10 cellular contexts compared by ENCODE assay signal in the genomic region with DNA sequence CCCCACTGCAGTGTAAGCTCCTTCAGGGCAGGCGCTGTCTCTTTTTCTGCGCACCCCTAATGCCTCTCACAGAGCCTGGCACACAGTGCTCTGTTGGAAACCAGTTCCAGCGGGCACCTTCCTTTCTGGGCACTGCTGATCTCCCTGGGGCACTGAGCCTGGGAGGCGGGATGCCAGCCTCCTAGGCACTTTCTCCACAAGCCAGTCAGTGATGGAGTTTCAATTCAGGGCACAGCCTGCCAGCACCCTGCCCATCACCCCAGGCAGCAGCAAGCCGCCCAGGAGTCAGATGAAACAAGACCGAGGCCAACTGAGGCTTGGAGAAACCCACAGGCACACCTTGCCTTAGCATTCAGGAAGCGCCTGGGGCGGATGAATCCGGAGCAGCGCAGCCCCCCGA. TPM values are rescaled to one million over a fixed set of nuclear protein-coding genes. Genes with fewer than 3 reads are reported as not detected.
DNase-seq lines count a peak whose midpoint lies in the region; ATAC-seq, FAIRE-seq and TF ChIP-seq lines count a peak whose summit lies in the region.
"Had no signal": no experiment of that assay in that cellular context is flagged by ENCODE, and none has a peak within 500 bp of the region (broad histone marks: within the 10 kb centered on the region; RNA-seq: fewer than 3 reads in every experiment).

No MANE protein-coding gene starts in this region.

- no peak overlapping the region for H4K5ac ChIP-seq in mesendoderm (ENCODE audit: low read length)

- DNase-seq in endothelial cell of umbilical vein (ENCODE audit: low read depth, low spot score) = no peak
- DNase-seq in mesendoderm = no peak
- no peak for DNase-seq in COLO668 (lab: John Stamatoyannopoulos, UW; ENCODE audit: unreplicated experiment)
- no peak for DNase-seq in activated CD4-positive, alpha-beta memory T cell treated with anti-CD3 and anti-CD28 coated beads, Interleukin-2, amount 10 ng/mL, durations not matched to agents 7 days and 5 days
- no peak for DNase-seq in ecto neural progenitor cell (ENCODE audit: low spot score)
- no peak for DNase-seq in occipital lobe (lab: John Stamatoyannopoulos, UW)
- DNase-seq: activated CD4-positive, alpha-beta T cell treated with anti-CD3 and anti-CD28 coated beads for 36 hours had no signal

- H3K79me2 ChIP-seq in endothelial cell of umbilical vein (ENCODE audit: control insufficient read depth, insufficient read depth, low read length) = no peaks in the 10 kb centered on the region
- no peaks in the 10 kb centered on the region for H3K79me2 ChIP-seq in mesendoderm (ENCODE audit: control insufficient read depth, insufficient read depth, low read length)

- peak overlapping the region; percentile 43 for H2AK5ac ChIP-seq in mesendoderm (ENCODE audit: low read length)

- no peaks in the 10 kb centered on the region for H3K36me3 ChIP-seq in endothelial cell of umbilical vein (ENCODE audit: control insufficient read depth in 2 of 2, extremely low read depth in 1 of 2, insufficient read depth in 2 of 2, low read length in 2 of 2)
- H3K36me3 ChIP-seq in mesendoderm (ENCODE audit: control insufficient read depth, insufficient read depth, low read length) = no peaks in the 10 kb centered on the region
- H3K36me3 ChIP-seq in subcutaneous abdominal adipose tissue (ENCODE audit: control insufficient read depth in 5 of 5, insufficient read depth in 5 of 5, low read length in 5 of 5) = no peaks in the 10 kb centered on the region

- no peak overlapping the region for H3K27ac ChIP-seq in endothelial cell of umbilical vein (ENCODE audit: insufficient read depth, low read depth, low read length)
- no peak overlapping the region for H3K27ac ChIP-seq in mesendoderm (ENCODE audit: low read depth, low read length)
- H3K27ac ChIP-seq in subcutaneous abdominal adipose tissue (ENCODE audit: low read depth, low read length) = peak overlapping the region; percentile 16

- H4K20me1 ChIP-seq in endothelial cell of umbilical vein (replicated peaks; ENCODE audit: control insufficient read depth, extremely low read depth, insufficient read depth, low read length) = no peaks in the 10 kb centered on the region

- no peaks in the 10 kb centered on the region for H3K9me3 Mint-ChIP-seq in activated T-helper 17 cell treated with anti-CD3 and anti-CD28 coated beads, Interleukin-2, amount 50 U/mL, for 72 hours
- no peaks in the 10 kb centered on the region for H3K9me3 Mint-ChIP-seq in activated CD4-positive, alpha-beta memory T cell treated with anti-CD3 and anti-CD28 coated beads, Interleukin-2, amount 10 ng/mL, durations not matched to agents 7 days and 5 days

- H3K9me1 ChIP-seq in endothelial cell of umbilical vein (replicated peaks; ENCODE audit: control insufficient read depth, extremely low read depth, insufficient read depth, low read length) = no peaks in the 10 kb centered on the region

- no peaks in the 10 kb centered on the region for H3K9me3 ChIP-seq in endothelial cell of umbilical vein (replicated peaks; ENCODE audit: control insufficient read depth, insufficient read depth, low read length)
- H3K9me3 ChIP-seq in subcutaneous abdominal adipose tissue (ENCODE audit: control insufficient read depth in 5 of 5, low read length in 5 of 5) = peaks cover 0 to 3% (median 0%) of the 10 kb centered on the region in 5 donors

- H3K23ac ChIP-seq in mesendoderm (ENCODE audit: low read length) = no peak overlapping the region

- H3K9ac ChIP-seq in endothelial cell of umbilical vein (replicated peaks; ENCODE audit: extremely low read depth, insufficient read depth, low read length) (no peak overlapping the region), mesendoderm (ENCODE audit: low read length) (peak overlapping the region; percentile 44), subcutaneous abdominal adipose tissue (ENCODE audit: low read length in 5 of 5) (peak overlapping the region in 3 of 5 donors; percentile 18 to 68 (median 40))

- no peaks in the 10 kb centered on the region for H3K36me3 Mint-ChIP-seq in activated T-helper 17 cell treated with anti-CD3 and anti-CD28 coated beads, Interleukin-2, amount 50 U/mL, for 72 hours (ENCODE audit: low read depth)
- no peaks in the 10 kb centered on the region for H3K36me3 Mint-ChIP-seq in activated CD4-positive, alpha-beta memory T cell treated with anti-CD3 and anti-CD28 coated beads, Interleukin-2, amount 10 ng/mL, durations not matched to agents 7 days and 5 days (ENCODE audit: low read depth)

- dilution Hi-C loops in endothelial cell of umbilical vein (cut with MboI; ENCODE audit: extremely low pct_ligation_motif_present, low sequenced_read_pairs) = no loop called here

- no peak overlapping the region for H3K4ac ChIP-seq in mesendoderm (ENCODE audit: low read depth, low read length)

- peak overlapping the region; percentile 45 for H3K4me3 Mint-ChIP-seq in activated T-helper 17 cell treated with anti-CD3 and anti-CD28 coated beads, Interleukin-2, amount 50 U/mL, for 72 hours
- H3K4me3 Mint-ChIP-seq in activated CD4-positive, alpha-beta memory T cell treated with anti-CD3 and anti-CD28 coated beads, Interleukin-2, amount 10 ng/mL, durations not matched to agents 7 days and 5 days = no peak overlapping the region
- H3K4me3 Mint-ChIP-seq: activated CD4-positive, alpha-beta T cell treated with anti-CD3 and anti-CD28 coated beads for 36 hours had no signal

- H3K27me3 Mint-ChIP-seq in activated T-helper 17 cell treated with anti-CD3 and anti-CD28 coated beads, Interleukin-2, amount 50 U/mL, for 72 hours = peaks cover 8% of the 10 kb centered on the region
- H3K27me3 Mint-ChIP-seq in activated CD4-positive, alpha-beta memory T cell treated with anti-CD3 and anti-CD28 coated beads, Interleukin-2, amount 10 ng/mL, durations not matched to agents 7 days and 5 days = peaks cover 57% of the 10 kb centered on the region

- no TSS peak for BruUV-seq in endothelial cell of umbilical vein (replicated peaks; lab: Mats Ljungman, UMichigan)

- TF ChIP-seq POLR2A in endothelial cell of umbilical vein (IDR thresholded peaks at IDR 0.05; ENCODE audit: low read depth, low read length) = no peak

- H3K27ac Mint-ChIP-seq in activated T-helper 17 cell treated with anti-CD3 and anti-CD28 coated beads, Interleukin-2, amount 50 U/mL, for 72 hours = no peak overlapping the region
- H3K27ac Mint-ChIP-seq in activated CD4-positive, alpha-beta memory T cell treated with anti-CD3 and anti-CD28 coated beads, Interleukin-2, amount 10 ng/mL, durations not matched to agents 7 days and 5 days = no peak overlapping the region
- H3K27ac Mint-ChIP-seq: activated CD4-positive, alpha-beta T cell treated with anti-CD3 and anti-CD28 coated beads for 36 hours had no signal

- H3K4me1 ChIP-seq in endothelial cell of umbilical vein (ENCODE audit: control insufficient read depth, extremely low read depth, insufficient read depth, low read length) (no peaks in the 10 kb centered on the region), mesendoderm (ENCODE audit: control insufficient read depth, low read depth, low read length) (peaks cover 7% of the 10 kb centered on the region), subcutaneous abdominal adipose tissue (ENCODE audit: control insufficient read depth in 5 of 5, insufficient read depth in 5 of 5, low read length in 5 of 5) (peaks cover 13 to 62% (median 47%) of the 10 kb centered on the region in 5 donors)

- H2BK120ac ChIP-seq in mesendoderm (ENCODE audit: low read depth, low read length) = no peak overlapping the region

- CTCF ChIA-PET in endothelial cell of umbilical vein (lab: Charles Lee) = interaction anchor here (0.9 to 3.4 kb wide), 3 partner anchors 10 to 46 kb away, joined by 3 to 17 read pairs (median 4); no protein-coding TSS in a partner anchor
- CTCF ChIA-PET in activated CD4-positive, alpha-beta memory T cell treated with anti-CD3 and anti-CD28 coated beads, Interleukin-2, amount 10 ng/mL, durations not matched to agents 7 days and 5 days (lab: Charles Lee) = interaction anchor here (0.6 to 1.0 kb wide), 2 partner anchors 15 to 666 kb away, joined by 3 read pairs; no protein-coding TSS in a partner anchor

- no peak for FAIRE-seq in endothelial cell of umbilical vein (lab: Jason Lieb, UNC)
- FAIRE-seq: endometrium had no signal

- POLR2A ChIA-PET in endothelial cell of umbilical vein (lab: Charles Lee) = interaction anchor here (1.7 kb wide), 1 partner anchor 13 kb away, joined by 7 read pairs; no protein-coding TSS in a partner anchor
- POLR2A ChIA-PET in activated CD4-positive, alpha-beta memory T cell treated with anti-CD3 and anti-CD28 coated beads, Interleukin-2, amount 10 ng/mL, durations not matched to agents 7 days and 5 days (lab: Charles Lee) = interaction anchor here (0.6 to 1.9 kb wide), 2 partner anchors 9 to 47 kb away, joined by 3 to 5 read pairs; no protein-coding TSS in a partner anchor

- intact Hi-C loops in endothelial cell of umbilical vein (cut with micrococcal nuclease) = loop anchor here (1.0 kb wide), 1 partner anchor 41 kb away; no protein-coding TSS in a partner anchor

- H3K4me2 ChIP-seq in endothelial cell of umbilical vein (ENCODE audit: insufficient read depth, low read length) = no peak overlapping the region
- peak overlapping the region; percentile 58 for H3K4me2 ChIP-seq in mesendoderm (ENCODE audit: low read length)

- H2BK15ac ChIP-seq in mesendoderm (replicated peaks; ENCODE audit: low read depth) = no peak overlapping the region

- H4K8ac ChIP-seq in mesendoderm (ENCODE audit: low read depth, low read length) = no peak overlapping the region

- peak overlapping the region; percentile 81 for H3K56ac ChIP-seq in mesendoderm (ENCODE audit: low read length)

- H3K4me1 Mint-ChIP-seq in activated T-helper 17 cell treated with anti-CD3 and anti-CD28 coated beads, Interleukin-2, amount 50 U/mL, for 72 hours = peaks cover 20% of the 10 kb centered on the region
- H3K4me1 Mint-ChIP-seq in activated CD4-positive, alpha-beta memory T cell treated with anti-CD3 and anti-CD28 coated beads, Interleukin-2, amount 10 ng/mL, durations not matched to agents 7 days and 5 days = peaks cover 3% of the 10 kb centered on the region

- WGBS in mesendoderm (ENCODE audit: extremely low coverage, insufficient coverage, low lambda C conversion rate) = no CpG with 5 or more reads among the region's 11 CpGs

- TF ChIP-seq CTCF in endothelial cell of umbilical vein (IDR thresholded peaks at IDR 0.05; ENCODE audit: extremely low read depth in 1 of 2, insufficient read depth in 1 of 2, low read depth in 1 of 2, low read length in 2 of 2) = no peak

- peak overlapping the region in 1 of 3 experiments; percentile 22 for H3K4me3 ChIP-seq in endothelial cell of umbilical vein (replicated peaks in 1 of 3; ENCODE audit: insufficient read depth in 1 of 3, low read depth in 1 of 3, low read length in 3 of 3)
- H3K4me3 ChIP-seq in mesendoderm (ENCODE audit: low read length) = no peak overlapping the region
- peak overlapping the region in 4 of 5 donors; percentile 45 to 57 (median 48) for H3K4me3 ChIP-seq in subcutaneous abdominal adipose tissue (ENCODE audit: low read depth in 1 of 5, low read length in 5 of 5)

- ATAC-seq in activated T-helper 17 cell treated with anti-CD3 and anti-CD28 coated beads, Interleukin-2, amount 50 U/mL, for 72 hours (replicated peaks) = peak; percentile 17
- ATAC-seq: activated CD4-positive, alpha-beta T cell treated with anti-CD3 and anti-CD28 coated beads for 36 hours had no signal

- H3K27me3 ChIP-seq in endothelial cell of umbilical vein (ENCODE audit: control insufficient read depth in 2 of 2, insufficient read depth in 2 of 2, low read length in 2 of 2) (peaks cover 17 to 28% of the 10 kb centered on the region in 2 experiments), mesendoderm (ENCODE audit: insufficient read depth, low read length, poor library complexity) (no peaks in the 10 kb centered on the region), subcutaneous abdominal adipose tissue (ENCODE audit: control insufficient read depth in 5 of 5, insufficient read depth in 4 of 5, low read length in 5 of 5) (no peaks in the 10 kb centered on the region)

- H3K18ac ChIP-seq in mesendoderm (ENCODE audit: low read length) = peak overlapping the region; percentile 90

- no peak overlapping the region for H2BK5ac ChIP-seq in mesendoderm (ENCODE audit: low read length)

- H3K79me1 ChIP-seq in mesendoderm (ENCODE audit: low read length) = no peaks in the 10 kb centered on the region

- H2AFZ ChIP-seq in endothelial cell of umbilical vein (ENCODE audit: low read depth, low read length) = peak overlapping the region; percentile 31

RNA-seq across cellular contexts. Expression of gene CTDSP2, which starts 5.7 kb away (rescaled TPM):
- total RNA-seq in activated T-helper 17 cell treated with anti-CD3 and anti-CD28 coated beads, Interleukin-2, amount 50 U/mL, for 72 hours = 100 to 1,000 TPM in 1 of 2 donors, 10 to 100 TPM in 1; 68.5 to 113 TPM
- total RNA-seq in endothelial cell of umbilical vein (128 and 142 TPM in 2 replicates), occipital lobe (32.4 TPM)
- polyA plus RNA-seq in endothelial cell of umbilical vein = 120 and 146 TPM in 2 replicates
- polyA plus RNA-seq in endothelial cell of umbilical vein (2011; cell fraction: cytosol; rRNA removed) = 159 and 167 TPM in 2 replicates
- polyA plus RNA-seq in endothelial cell of umbilical vein (2011; cell fraction: nucleus; rRNA removed) = 177 and 178 TPM in 2 replicates
- 99.2 and 104 TPM in 2 replicates for polyA plus RNA-seq in endothelial cell of umbilical vein (2012)
- 215 and 262 TPM in 2 replicates for polyA minus RNA-seq in endothelial cell of umbilical vein
- polyA minus RNA-seq in endothelial cell of umbilical vein (2011; cell fraction: cytosol; rRNA and poly(A)+ RNA removed) = 45.4 TPM
- 94.7 and 98.2 TPM in 2 replicates for polyA minus RNA-seq in endothelial cell of umbilical vein (2011; cell fraction: nucleus; rRNA and poly(A)+ RNA removed)
- polyA plus RNA-seq in mesendoderm (2013, experiment 1 of 2) = 49.3 TPM
- polyA plus RNA-seq in mesendoderm (2013, experiment 2 of 2) = 49.4 TPM
- total RNA-seq in activated CD4-positive, alpha-beta memory T cell treated with anti-CD3 and anti-CD28 coated beads, Interleukin-2, amount 10 ng/mL, durations not matched to agents 7 days and 5 days = 100 to 1,000 TPM; 137 to 141 TPM

RNA-seq across cellular contexts. Expression of gene AVIL, which starts 33.7 kb away (rescaled TPM):
- 1 to 10 TPM; 1.9 to 2.7 TPM for total RNA-seq in activated T-helper 17 cell treated with anti-CD3 and anti-CD28 coated beads, Interleukin-2, amount 50 U/mL, for 72 hours
- 2.2 and 3.0 TPM in 2 replicates for total RNA-seq in endothelial cell of umbilical vein
- polyA plus RNA-seq in endothelial cell of umbilical vein = 1.0 and 1.1 TPM in 2 replicates
- 0.50 and 0.96 TPM in 2 replicates for polyA plus RNA-seq in endothelial cell of umbilical vein (2011; cell fraction: cytosol; rRNA removed)
- polyA plus RNA-seq in endothelial cell of umbilical vein (2011; cell fraction: nucleus; rRNA removed) = 9.2 and 11.1 TPM in 2 replicates
- 1.4 and 2.0 TPM in 2 replicates for polyA plus RNA-seq in endothelial cell of umbilical vein (2012)
- polyA minus RNA-seq in endothelial cell of umbilical vein = 2.4 and 3.1 TPM in 2 replicates
- polyA minus RNA-seq in endothelial cell of umbilical vein (2011; cell fraction: cytosol; rRNA and poly(A)+ RNA removed) = not detected
- polyA minus RNA-seq in endothelial cell of umbilical vein (2011; cell fraction: nucleus; rRNA and poly(A)+ RNA removed) = 4.6 and 8.9 TPM in 2 replicates
- polyA plus RNA-seq in mesendoderm (2013, experiment 1 of 2) = 0.29 TPM
- polyA plus RNA-seq in mesendoderm (2013, experiment 2 of 2) = 0.24 TPM
- 1 to 10 TPM; 1.5 to 2.4 TPM for total RNA-seq in activated CD4-positive, alpha-beta memory T cell treated with anti-CD3 and anti-CD28 coated beads, Interleukin-2, amount 10 ng/mL, durations not matched to agents 7 days and 5 days
- 0.78 TPM for total RNA-seq in occipital lobe
